ENCODE assay signal across 8 cellular contexts in the genomic region with DNA sequence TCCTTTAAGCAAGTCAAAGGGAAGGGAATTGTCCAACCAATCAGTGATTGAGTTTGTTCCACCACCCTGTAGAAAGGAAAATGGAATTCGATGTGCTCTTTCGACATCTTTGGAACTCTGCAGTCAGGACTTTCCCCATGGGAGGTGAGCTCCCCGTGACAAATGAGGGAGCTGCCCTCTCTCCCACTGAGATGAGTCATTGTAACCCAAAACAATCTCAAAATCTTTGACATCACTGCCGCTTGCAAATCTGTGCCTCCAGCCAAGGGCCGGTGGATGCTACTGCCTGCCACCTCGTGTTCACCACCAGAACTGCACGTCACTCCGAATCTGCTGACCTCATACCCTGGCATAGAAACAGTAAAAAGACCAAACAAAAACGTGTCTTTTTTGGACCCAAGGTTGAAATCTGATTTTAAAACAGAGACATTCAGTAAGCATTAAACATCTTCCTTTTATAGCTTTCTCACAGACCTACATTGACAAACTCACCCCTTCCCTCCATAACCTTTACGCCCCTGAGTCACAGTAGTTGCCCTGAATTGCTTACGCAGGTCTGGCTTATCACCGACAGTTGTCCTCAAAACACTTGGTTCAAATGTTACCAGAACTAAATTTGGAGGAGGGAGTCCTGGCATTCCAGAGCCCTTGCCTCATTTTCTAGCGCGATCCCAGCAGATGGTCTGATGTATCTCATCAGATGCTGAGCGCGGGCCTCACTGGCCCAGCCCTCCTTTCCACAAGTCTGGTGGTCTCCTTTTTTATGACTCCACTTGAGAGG.
A peak's percentile ranks its signal among the peaks of the same experiment; 100 is the strongest.
DNase-seq lines count a peak whose midpoint lies in the region; ATAC-seq, FAIRE-seq and TF ChIP-seq lines count a peak whose summit lies in the region.

No MANE protein-coding gene starts in this region.

- TF ChIP-seq CTCF in GM12801 (IDR thresholded peaks at IDR 0.05; ENCODE audit: extremely low read depth, insufficient read length) (peak; percentile 45), LNCaP clone FGC (IDR thresholded peaks at IDR 0.05; ENCODE audit: control insufficient read depth, extremely low read depth, insufficient read depth) (peak; percentile 76), astrocyte (IDR thresholded peaks at IDR 0.05; ENCODE audit: insufficient read depth, low read depth, low read length) (peak; percentile 98), retinal pigment epithelial cell (conservative IDR thresholded peaks at IDR 0.05; ENCODE audit: low read depth, low read length) (peak; percentile 96)

- peaks cover 23% of the 10 kb centered on the region for H3K36me3 ChIP-seq in astrocyte (ENCODE audit: insufficient read depth, low read length)

- H3K9me3 Mint-ChIP-seq in T-cell (no peaks in the 10 kb centered on the region), astrocyte (ENCODE audit: unreplicated experiment) (no peaks in the 10 kb centered on the region)

- no peaks in the 10 kb centered on the region for H3K9me3 ChIP-seq in astrocyte (ENCODE audit: insufficient read depth, low read depth, low read length)

- H3K9ac ChIP-seq in astrocyte (ENCODE audit: low read length): peak overlapping the region; percentile 81

- no peak overlapping the region for H2AFZ ChIP-seq in astrocyte (ENCODE audit: low read depth, low read length)

- H3K4me3 ChIP-seq in LNCaP clone FGC (ENCODE audit: low read depth, low read length) (no peak overlapping the region), astrocyte (ENCODE audit: insufficient read depth, low read depth, low read length) (no peak overlapping the region), retinal pigment epithelial cell (ENCODE audit: low read length) (no peak overlapping the region)

- H3K79me2 ChIP-seq in astrocyte (ENCODE audit: insufficient read depth, low read length): peaks cover 42% of the 10 kb centered on the region

- peak in 1 of 4 experiments; percentile 61 for ATAC-seq in T-cell (replicated peaks in 1 of 4)

- peaks cover 59% of the 10 kb centered on the region for H3K4me1 ChIP-seq in astrocyte (ENCODE audit: insufficient read depth, low read length)

- H3K27ac ChIP-seq in astrocyte (ENCODE audit: low read depth, low read length): peak overlapping the region; percentile 91

- POLR2A ChIA-PET in T-cell (lab: Charles Lee): no interaction called here

- peak; percentile 99 for DNase-seq in H54 (ENCODE audit: insufficient read length, low spot score)
- DNase-seq in LNCaP clone FGC (ENCODE audit: low read depth): peak; percentile 25
- peak in 26 of 34 experiments; percentile 7 to 54 (median 27) for DNase-seq in T-cell
- peak; percentile 99 for DNase-seq in astrocyte (ENCODE audit: low read depth)
- peak; percentile 93 for DNase-seq in hepatic stellate cell (ENCODE audit: low spot score)
- DNase-seq in retinal pigment epithelial cell (ENCODE audit: low read depth): peak; percentile 93
- DNase-seq in cortex of kidney (lab: John Stamatoyannopoulos, UW): no peak

- TF ChIP-seq POLR2A in H54 (IDR thresholded peaks at IDR 0.05; ENCODE audit: low read depth, low read length): no peak

- H3K4me3 Mint-ChIP-seq in T-cell (no peak overlapping the region), astrocyte (ENCODE audit: unreplicated experiment) (peak overlapping the region; percentile 60)

- H3K4me2 ChIP-seq in astrocyte (ENCODE audit: low read length): peak overlapping the region; percentile 46

- H3K36me3 Mint-ChIP-seq in T-cell (no peaks in the 10 kb centered on the region), astrocyte (ENCODE audit: low read depth, unreplicated experiment) (peaks cover 47% of the 10 kb centered on the region)

- CTCF ChIA-PET in T-cell (lab: Charles Lee): interaction anchor here in 1 of 2 donors (0.7 kb wide), 1 partner anchor 188 kb away, joined by 3 read pairs; no protein-coding TSS in a partner anchor

- H3K27me3 ChIP-seq in astrocyte (ENCODE audit: insufficient read depth, low read length): no peaks in the 10 kb centered on the region

- peak overlapping the region in 1 of 2 donors; percentile 54 for H3K27ac Mint-ChIP-seq in T-cell
- H3K27ac Mint-ChIP-seq in astrocyte (ENCODE audit: unreplicated experiment): peak overlapping the region; percentile 98

- peaks cover 63 to 71% of the 10 kb centered on the region in 2 donors for H3K27me3 Mint-ChIP-seq in T-cell
- no peaks in the 10 kb centered on the region for H3K27me3 Mint-ChIP-seq in astrocyte (ENCODE audit: low read depth, unreplicated experiment)

- H3K4me1 Mint-ChIP-seq in T-cell (peaks cover 3 to 5% (median 4%) of the 10 kb centered on the region in 3 donors), astrocyte (ENCODE audit: low read depth, unreplicated experiment) (peaks cover 74% of the 10 kb centered on the region)

- no peaks in the 10 kb centered on the region for H4K20me1 ChIP-seq in astrocyte (ENCODE audit: insufficient read depth, low read length)

- FAIRE-seq in H54 (lab: Jason Lieb, UNC) (peak; percentile 99), astrocyte (lab: Jason Lieb, UNC) (peak; percentile 99)

Comparison
In these comparisons a context has a peak if more than half of its experiments do, and no peak if none do; other contexts are left out.
1. CTCF ChIP-seq: peak in every context shown above with its lines; median percentile 98 in astrocyte; 96 in retinal pigment epithelial cell; 76 in LNCaP clone FGC; 45 in GM12801.